16 cellular contexts compared by ENCODE assay signal in genomic region chr14:37865719-37866549, GRCh38.
DNase-seq lines count a peak whose midpoint lies in the region; ATAC-seq and TF ChIP-seq lines count a peak whose summit lies in the region.
"Had no signal": no experiment of that assay in that cellular context is flagged by ENCODE, and none has a peak within 500 bp of the region (broad histone marks: within the 10 kb centered on the region; RNA-seq: fewer than 3 reads in every experiment).

No MANE protein-coding gene starts in this region.

- POLR2A ChIA-PET in MCF 10A (lab: Yijun Ruan, JAX), result interaction anchor here (0.6 to 0.7 kb wide), 3 partner anchors 15 to 1248 kb away, joined by 3 read pairs; no protein-coding TSS in a partner anchor

- H3K4me1 ChIP-seq in breast epithelium (peaks cover 0 to 6% of the 10 kb centered on the region in 2 donors), mesenchymal stem cell (ENCODE audit: control insufficient read depth, insufficient read depth, low read depth, low read length) (no peaks in the 10 kb centered on the region)
- H3K4me1 ChIP-seq: BLaER1 treated with 17β-estradiol and CSF1 and Interleukin-3, amounts not matched to agents 10 nM and 100 nM; SJSA1 had no signal

- H4K91ac ChIP-seq in mesenchymal stem cell (ENCODE audit: low read length), result no peak overlapping the region

- peak overlapping the region; percentile 40 for H3K4me3 Mint-ChIP-seq in MCF 10A (ENCODE audit: unreplicated experiment)
- H3K4me3 Mint-ChIP-seq in natural killer cell, result no peak overlapping the region

- H3K9ac ChIP-seq in mesenchymal stem cell (ENCODE audit: low read length), result no peak overlapping the region
- H3K9ac ChIP-seq: BLaER1 treated with 17β-estradiol and CSF1 and Interleukin-3, amounts not matched to agents 10 nM and 100 nM had no signal

- H2BK15ac ChIP-seq in mesenchymal stem cell (ENCODE audit: low read depth, poor library complexity, severe bottlenecking), result no peak overlapping the region

- H2BK120ac ChIP-seq in mesenchymal stem cell (ENCODE audit: low read depth, low read length), result no peak overlapping the region

- no peak overlapping the region for H2AFZ ChIP-seq in mesenchymal stem cell (ENCODE audit: low read depth, low read length)
- H2AFZ ChIP-seq: PC-9 had no signal

- H3K27ac ChIP-seq in breast epithelium (peak overlapping the region in 1 of 2 donors; percentile 40), VCaP (peak overlapping the region; percentile 78), mesenchymal stem cell (ENCODE audit: low read length, poor library complexity, severe bottlenecking) (no peak overlapping the region)
- H3K27ac ChIP-seq: BLaER1 treated with 17β-estradiol and CSF1 and Interleukin-3, amounts not matched to agents 10 nM and 100 nM; PC-9; SJSA1 had no signal

- no peak overlapping the region for H3K23ac ChIP-seq in mesenchymal stem cell (ENCODE audit: low read length in 2 of 2)

- no peak overlapping the region for H3K14ac ChIP-seq in mesenchymal stem cell (ENCODE audit: low read length in 2 of 2)

- H3K27ac Mint-ChIP-seq in MCF 10A (ENCODE audit: low read depth, unreplicated experiment), result peak overlapping the region; percentile 12
- H3K27ac Mint-ChIP-seq in natural killer cell, result no peak overlapping the region

- DNase-seq in MCF 10A (ENCODE audit: unreplicated experiment) (no peak), breast epithelium (ENCODE audit: low spot score in 2 of 2) (no peak), mesenchymal stem cell (peak; percentile 13), natural killer cell (no peak), NCI-H82 treated with DMSO at 0.1 percent for 48 hours (lab: John Stamatoyannopoulos, UW; ENCODE audit: unreplicated experiment) (no peak), H7 (no peak)
- no peak for DNase-seq in stimulated activated CD4-positive, alpha-beta T cell treated with anti-CD3 and anti-CD28 coated beads, Interleukin-15, amount 100 ng/mL, for 24 hours
- DNase-seq: 8988T, GF-D8, NCI-H1417 treated with DMSO at 0.1 percent for 48 hours, NCI-H1930, NCI-H748 treated with DMSO at 0.1 percent for 48 hours, PC-9 had no signal

- H3K79me1 ChIP-seq in mesenchymal stem cell (replicated peaks; ENCODE audit: low read length, poor library complexity, severe bottlenecking), result no peaks in the 10 kb centered on the region

- no peak for TF ChIP-seq POLR2A in breast epithelium (IDR thresholded peaks at IDR 0.05)

- H3K27me3 Mint-ChIP-seq in MCF 10A (ENCODE audit: insufficient read depth, unreplicated experiment) (no peaks in the 10 kb centered on the region), natural killer cell (ENCODE audit: low read depth in 2 of 2) (peaks cover 0 to 4% of the 10 kb centered on the region in 2 donors)

- H3K27me3 ChIP-seq in breast epithelium, result no peaks in the 10 kb centered on the region
- peaks cover 0 to 5% of the 10 kb centered on the region in 2 experiments for H3K27me3 ChIP-seq in mesenchymal stem cell (ENCODE audit: control insufficient read depth in 1 of 2, insufficient read depth in 1 of 2, low read length in 2 of 2)
- no peaks in the 10 kb centered on the region for H3K27me3 ChIP-seq in H7 (ENCODE audit: control insufficient read depth, insufficient read depth, low read length)
- H3K27me3 ChIP-seq: BLaER1 treated with 17β-estradiol and CSF1 and Interleukin-3, amounts not matched to agents 10 nM and 100 nM; SJSA1 had no signal

- H3K36me3 ChIP-seq in breast epithelium (no peaks in the 10 kb centered on the region), mesenchymal stem cell (ENCODE audit: control insufficient read depth in 1 of 2, insufficient read depth in 2 of 2, low read depth in 1 of 2, low read length in 2 of 2) (no peaks in the 10 kb centered on the region), H7 (replicated peaks; ENCODE audit: control insufficient read depth, insufficient read depth, low read length) (no peaks in the 10 kb centered on the region)
- H3K36me3 ChIP-seq: BLaER1 treated with 17β-estradiol and CSF1 and Interleukin-3, amounts not matched to agents 10 nM and 100 nM; SJSA1 had no signal

- H2BK12ac ChIP-seq in mesenchymal stem cell (ENCODE audit: low read length in 2 of 2), result no peak overlapping the region

- H3K36me3 Mint-ChIP-seq in MCF 10A (ENCODE audit: insufficient read depth, unreplicated experiment) (no peaks in the 10 kb centered on the region), natural killer cell (no peaks in the 10 kb centered on the region)

- CTCF ChIA-PET in MCF 10A (lab: Yijun Ruan, JAX), result interaction anchor here (0.7 to 3.4 kb wide), 6 partner anchors 8 to 619 kb away, joined by 3 to 24 read pairs (median 4); no protein-coding TSS in a partner anchor

- no peak overlapping the region for H3K4ac ChIP-seq in mesenchymal stem cell (ENCODE audit: low read depth in 1 of 2, low read length in 2 of 2)

- no peak overlapping the region for H3K18ac ChIP-seq in mesenchymal stem cell (ENCODE audit: low read depth in 1 of 2, low read length in 2 of 2)

- H3K9me3 Mint-ChIP-seq in MCF 10A (ENCODE audit: unreplicated experiment) (no peaks in the 10 kb centered on the region), natural killer cell (peaks cover 0 to 2% of the 10 kb centered on the region in 2 donors)

- H3K4me1 Mint-ChIP-seq in MCF 10A (ENCODE audit: insufficient read depth, unreplicated experiment) (peaks cover 26% of the 10 kb centered on the region), natural killer cell (no peaks in the 10 kb centered on the region)

- no peak for TF ChIP-seq CTCF in MCF 10A (IDR thresholded peaks at IDR 0.05; ENCODE audit: unreplicated experiment)
- no peak for TF ChIP-seq CTCF in breast epithelium (IDR thresholded peaks at IDR 0.05)
- no peak for TF ChIP-seq CTCF in VCaP (conservative IDR thresholded peaks at IDR 0.05)
- TF ChIP-seq CTCF in natural killer cell (IDR thresholded peaks at IDR 0.05), result no peak

- intact Hi-C loops in MCF 10A (cut with micrococcal nuclease), result no loop called here
- intact Hi-C loops in breast epithelium (cut with DNase I; ENCODE audit: low total_unique reads), result no loop called here
- intact Hi-C loops in natural killer cell (cut with micrococcal nuclease), result no loop called here

- no peak overlapping the region for H2AK5ac ChIP-seq in mesenchymal stem cell (ENCODE audit: low read length, severe bottlenecking)

- BruUV-seq in MCF 10A (replicated peaks; lab: Mats Ljungman, UMichigan), result no TSS peak

- H3K4me2 ChIP-seq in mesenchymal stem cell (ENCODE audit: low read length, poor library complexity, severe bottlenecking), result no peak overlapping the region
- H3K4me2 ChIP-seq: BLaER1 treated with 17β-estradiol and CSF1 and Interleukin-3, amounts not matched to agents 10 nM and 100 nM; PC-9 had no signal

- H3K4me3 ChIP-seq in breast epithelium (no peak overlapping the region), mesenchymal stem cell (ENCODE audit: insufficient read depth in 1 of 2, low read depth in 1 of 2, low read length in 2 of 2) (no peak overlapping the region), H7 (ENCODE audit: insufficient read depth, low read depth, low read length) (no peak overlapping the region)
- H3K4me3 ChIP-seq: BLaER1 treated with 17β-estradiol and CSF1 and Interleukin-3, amounts not matched to agents 10 nM and 100 nM; PC-9; SJSA1 had no signal

- ATAC-seq in natural killer cell, result no peak

- H3K9me3 ChIP-seq in breast epithelium (no peaks in the 10 kb centered on the region), mesenchymal stem cell (ENCODE audit: control insufficient read depth, low read length) (no peaks in the 10 kb centered on the region)
- H3K9me3 ChIP-seq: BLaER1 treated with 17β-estradiol and CSF1 and Interleukin-3, amounts not matched to agents 10 nM and 100 nM; SJSA1 had no signal

- 79% methylated on average over 2 of the region's 4 CpGs for WGBS in mesenchymal stem cell

- H2BK5ac ChIP-seq in mesenchymal stem cell (ENCODE audit: low read depth, low read length, poor library complexity, severe bottlenecking), result no peak overlapping the region

- H4K8ac ChIP-seq in mesenchymal stem cell (ENCODE audit: low read length), result no peak overlapping the region
